20 cellular contexts compared by ENCODE assay signal in the genomic region with DNA sequence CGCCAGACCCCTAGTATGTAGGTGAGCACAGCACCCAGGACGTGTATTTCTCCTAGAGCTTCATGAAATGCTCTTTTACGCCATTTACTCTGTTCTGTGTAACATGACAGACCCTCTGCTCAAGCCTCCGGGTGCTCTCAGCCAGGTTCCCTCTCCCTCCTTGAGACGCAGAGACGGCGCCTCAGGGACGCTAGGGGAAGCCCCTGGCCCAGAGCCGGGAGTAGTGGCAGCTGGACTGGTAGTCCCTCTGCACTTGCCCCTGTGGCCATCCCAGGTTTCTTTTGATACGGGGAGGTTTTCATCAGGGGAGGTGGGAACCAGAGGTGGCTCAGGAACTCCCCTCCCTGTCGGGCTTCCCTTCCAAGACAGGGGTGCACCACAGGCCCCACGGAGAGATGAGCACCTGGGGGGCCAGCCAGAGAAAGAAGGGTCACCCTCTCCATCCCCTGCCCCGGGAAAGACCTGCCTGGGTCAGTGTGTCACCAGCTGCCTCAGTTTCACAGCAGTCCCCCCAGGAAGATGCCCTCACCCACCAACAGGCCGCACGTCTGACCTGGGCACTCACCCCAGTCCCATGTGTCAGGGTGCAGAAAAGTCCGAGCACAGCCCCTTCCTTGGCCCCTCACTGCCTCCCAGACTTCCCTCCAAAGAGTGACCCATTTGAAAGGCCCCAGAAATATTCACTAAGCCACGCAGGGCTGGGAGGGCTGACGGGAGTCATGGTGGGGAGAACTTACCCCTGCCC. TPM values are rescaled to one million over a fixed set of nuclear protein-coding genes. Genes with fewer than 3 reads are reported as not detected.
A peak's percentile ranks its signal among the peaks of the same experiment; 100 is the strongest.
DNase-seq lines count a peak whose midpoint lies in the region; ATAC-seq and TF ChIP-seq lines count a peak whose summit lies in the region.
"Had no signal": no experiment of that assay in that cellular context is flagged by ENCODE, and none has a peak within 500 bp of the region (broad histone marks: within the 10 kb centered on the region; RNA-seq: fewer than 3 reads in every experiment).

No MANE protein-coding gene starts in this region.

- H3K27me3 Mint-ChIP-seq in CD4-positive, alpha-beta T cell, result peaks cover 18% of the 10 kb centered on the region

- H2BK15ac ChIP-seq in neuronal stem cell (ENCODE audit: low read length), result peak overlapping the region; percentile 80

- no peak overlapping the region for H3K23ac ChIP-seq in neuronal stem cell (ENCODE audit: low read depth, low read length, poor library complexity)

- H3K14ac ChIP-seq in neuronal stem cell (ENCODE audit: low read length), result peak overlapping the region; percentile 43

- H3K27ac Mint-ChIP-seq in CD4-positive, alpha-beta T cell, result no peak overlapping the region
- H3K27ac Mint-ChIP-seq: CD14-positive monocyte; CD8-positive, alpha-beta T cell had no signal

- no peaks in the 10 kb centered on the region for H3K79me1 ChIP-seq in neuronal stem cell (ENCODE audit: low read depth, low read length)

- no peak overlapping the region for H2BK120ac ChIP-seq in neuronal stem cell (ENCODE audit: low read depth, low read length)

- intact Hi-C loops in cardiac septum (cut with DNase I), result no loop called here
- intact Hi-C loops in right cardiac atrium (cut with DNase I), result no loop called here
- intact Hi-C loops in sigmoid colon (cut with DNase I), result no loop called here
- intact Hi-C loops in CD4-positive, alpha-beta T cell (cut with DNase I, micrococcal nuclease), result no loop called here

- peak overlapping the region; percentile 52 for H3K18ac ChIP-seq in neuronal stem cell (ENCODE audit: low read length)

- TF ChIP-seq POLR2A in sigmoid colon (IDR thresholded peaks at IDR 0.05), result no peak

- H3K4me3 Mint-ChIP-seq in CD4-positive, alpha-beta T cell, result no peak overlapping the region
- H3K4me3 Mint-ChIP-seq: CD14-positive monocyte; CD8-positive, alpha-beta T cell had no signal

- no peak overlapping the region for H2BK5ac ChIP-seq in neuronal stem cell (ENCODE audit: low read length)

- 94% methylated on average over 18 of the region's 18 CpGs for WGBS in right cardiac atrium
- no CpG with 5 or more reads among the region's 18 CpGs for WGBS in neuronal stem cell (ENCODE audit: extremely low coverage in 2 of 2, insufficient read length in 2 of 2, insufficient replicate concordance in 1 of 2), 2 donors
- WGBS in sigmoid colon, 2 donors, result 96% methylated on average over 18 of the region's 18 CpGs

- H2AFZ ChIP-seq in neuronal stem cell (ENCODE audit: low read length), result no peak overlapping the region

- no peaks in the 10 kb centered on the region for H3K36me3 Mint-ChIP-seq in CD4-positive, alpha-beta T cell (ENCODE audit: low read depth)
- H3K36me3 Mint-ChIP-seq: CD14-positive monocyte; CD8-positive, alpha-beta T cell had no signal

- H4K8ac ChIP-seq in neuronal stem cell (ENCODE audit: low read depth, low read length), result no peak overlapping the region

- H3K4me1 Mint-ChIP-seq in CD4-positive, alpha-beta T cell (ENCODE audit: low read depth), result no peaks in the 10 kb centered on the region
- H3K4me1 Mint-ChIP-seq: CD14-positive monocyte had no signal

- H3K4me3 ChIP-seq in right cardiac atrium (ENCODE audit: low read length) (no peak overlapping the region), neuronal stem cell (ENCODE audit: low read length in 2 of 2) (no peak overlapping the region), sigmoid colon (no peak overlapping the region)
- H3K4me3 ChIP-seq: A549, BLaER1 had no signal

- H2AK5ac ChIP-seq in neuronal stem cell (ENCODE audit: low read depth, low read length), result peak overlapping the region; percentile 56

- CTCF ChIA-PET in CD4-positive, alpha-beta T cell (lab: Charles Lee), result no interaction called here

- H3K9ac ChIP-seq in neuronal stem cell (ENCODE audit: low read depth, low read length, poor library complexity), result no peak overlapping the region
- H3K9ac ChIP-seq: BLaER1 had no signal

- H3K9me3 Mint-ChIP-seq in CD4-positive, alpha-beta T cell, result no peaks in the 10 kb centered on the region
- H3K9me3 Mint-ChIP-seq: CD14-positive monocyte; CD8-positive, alpha-beta T cell had no signal

- H3K36me3 ChIP-seq in neuronal stem cell (replicated peaks in 1 of 2; ENCODE audit: control insufficient read depth in 2 of 2, insufficient read depth in 2 of 2, low read length in 2 of 2), result no peaks in the 10 kb centered on the region
- H3K36me3 ChIP-seq in sigmoid colon, result no peaks in the 10 kb centered on the region
- H3K36me3 ChIP-seq: BLaER1 had no signal

- H3K4me1 ChIP-seq in right cardiac atrium (ENCODE audit: control insufficient read depth, insufficient read depth, low read length) (no peaks in the 10 kb centered on the region), neuronal stem cell (ENCODE audit: control insufficient read depth in 2 of 2, insufficient read depth in 1 of 2, low read depth in 1 of 2, low read length in 2 of 2) (peaks cover 0 to under 1% of the 10 kb centered on the region in 2 donors), sigmoid colon (peaks cover 0 to 4% (median 0%) of the 10 kb centered on the region in 4 donors)
- H3K4me1 ChIP-seq: A549, BLaER1 had no signal

- no peak overlapping the region for H3K27ac ChIP-seq in right cardiac atrium (ENCODE audit: low read length)
- no peak overlapping the region for H3K27ac ChIP-seq in neuronal stem cell (replicated peaks; ENCODE audit: low read length)
- no peak overlapping the region for H3K27ac ChIP-seq in sigmoid colon
- no peak overlapping the region for H3K27ac ChIP-seq in CD4-positive, alpha-beta T cell (ENCODE audit: low read depth, low read length)
- H3K27ac ChIP-seq: 22Rv1, A549, BLaER1, HL-60 had no signal

- TF ChIP-seq CTCF in sigmoid colon (IDR thresholded peaks at IDR 0.05), result no peak
- TF ChIP-seq CTCF in CD4-positive, alpha-beta T cell (IDR thresholded peaks at IDR 0.05), result no peak

- DNase-seq in cardiac septum (ENCODE audit: low spot score) (peak; percentile 66), right cardiac atrium (no peak), neuronal stem cell (ENCODE audit: low spot score) (no peak), sigmoid colon (peak; percentile 36), dermis blood vessel endothelial cell (no peak)
- DNase-seq in activated CD4-positive, alpha-beta T cell treated with anti-CD3 and anti-CD28 coated beads, Interleukin-2, amount 50 U/mL, for 48 hours, result no peak
- DNase-seq in CD4-positive, alpha-beta T cell, result no peak
- DNase-seq: Calu3; CD8-positive, alpha-beta T cell; DMS79 treated with DMSO at 0.1 percent for 48 hours; GF-D8; GOT3; H7 had no signal

- H3K9me3 ChIP-seq in right cardiac atrium (ENCODE audit: control insufficient read depth, low read length) (no peaks in the 10 kb centered on the region), neuronal stem cell (replicated peaks in 1 of 2; ENCODE audit: control insufficient read depth in 2 of 2, insufficient read depth in 1 of 2, low read depth in 1 of 2, low read length in 2 of 2) (no peaks in the 10 kb centered on the region), sigmoid colon (no peaks in the 10 kb centered on the region)
- H3K9me3 ChIP-seq in CD4-positive, alpha-beta T cell (ENCODE audit: control insufficient read depth, low read length), result no peaks in the 10 kb centered on the region
- H3K9me3 ChIP-seq: A549, BLaER1 had no signal

- H3K4me2 ChIP-seq in neuronal stem cell (ENCODE audit: insufficient read depth, low read length, poor library complexity, severe bottlenecking), result no peak overlapping the region
- H3K4me2 ChIP-seq: A549, BLaER1 had no signal

- ATAC-seq in right cardiac atrium (no peak), HG02885 (IDR thresholded peaks at IDR 0.05; ENCODE audit: poor library complexity, unreplicated experiment) (no peak)
- ATAC-seq in CD4-positive, alpha-beta T cell (ENCODE audit: poor library complexity), result no peak
- ATAC-seq: A549; CD8-positive, alpha-beta T cell; HCT116 had no signal

- TF ChIP-seq EP300 in sigmoid colon (IDR thresholded peaks at IDR 0.05), result no peak

- POLR2A ChIA-PET in CD4-positive, alpha-beta T cell (lab: Charles Lee), result no interaction called here

- no peak overlapping the region for H3K4ac ChIP-seq in neuronal stem cell (ENCODE audit: low read length)

- H2BK12ac ChIP-seq in neuronal stem cell (ENCODE audit: low read length), result no peak overlapping the region

- H4K91ac ChIP-seq in neuronal stem cell (ENCODE audit: low read depth, low read length, poor library complexity), result no peak overlapping the region

- no peaks in the 10 kb centered on the region for H3K27me3 ChIP-seq in right cardiac atrium (ENCODE audit: control insufficient read depth, insufficient read depth)
- peaks cover 0 to 6% (median 0%) of the 10 kb centered on the region in 3 experiments for H3K27me3 ChIP-seq in neuronal stem cell (ENCODE audit: control insufficient read depth in 3 of 3, insufficient read depth in 3 of 3, low read depth in 1 of 3, low read length in 3 of 3)
- peaks cover 0 to 4% (median 0%) of the 10 kb centered on the region in 3 donors for H3K27me3 ChIP-seq in sigmoid colon
- H3K27me3 ChIP-seq in CD4-positive, alpha-beta T cell (ENCODE audit: control insufficient read depth, insufficient read depth, low read length), result no peaks in the 10 kb centered on the region
- H3K27me3 ChIP-seq: BLaER1 had no signal

RNA-seq across cellular contexts. Expression of a gene that starts 58.1 kb away (rescaled TPM):
- 67.1 TPM for total RNA-seq in cardiac septum
- 10 to 100 TPM; 45.3 to 58.0 (median 48.9) TPM for total RNA-seq in right cardiac atrium
- 23.0 TPM for polyA plus RNA-seq in right cardiac atrium
- 182 TPM for polyA plus RNA-seq in neuronal stem cell (2013, experiment 1 of 2)
- polyA plus RNA-seq in neuronal stem cell (2013, experiment 2 of 2), result 190 TPM
- total RNA-seq in sigmoid colon, result 100 to 1,000 TPM in 2 of 4 donors, 10 to 100 TPM in 2; 83.6 to 104 (median 95.1) TPM
- 10 to 100 TPM; 43.2 to 64.5 (median 44.4) TPM for polyA plus RNA-seq in sigmoid colon
- total RNA-seq in dermis blood vessel endothelial cell, result 166 and 169 TPM in 2 replicates
- total RNA-seq in CD4-positive, alpha-beta T cell, result 10 to 100 TPM in 1 of 2 experiments, 1 to 10 TPM in 1; 9.1 to 10.2 TPM

Comparison
In these comparisons a context has a peak if more than half of its experiments do, and no peak if none do; other contexts are left out.
1. DNase-seq: peak in cardiac septum (single experiment) and sigmoid colon (single experiment); none in right cardiac atrium (0 of 3), neuronal stem cell (single experiment), activated CD4-positive, alpha-beta T cell treated with anti-CD3 and anti-CD28 coated beads, Interleukin-2, amount 50 U/mL, for 48 hours (0 of 2), dermis blood vessel endothelial cell (single experiment) and CD4-positive, alpha-beta T cell (0 of 10).